21 cellular contexts compared by ENCODE assay signal in the genomic region with DNA sequence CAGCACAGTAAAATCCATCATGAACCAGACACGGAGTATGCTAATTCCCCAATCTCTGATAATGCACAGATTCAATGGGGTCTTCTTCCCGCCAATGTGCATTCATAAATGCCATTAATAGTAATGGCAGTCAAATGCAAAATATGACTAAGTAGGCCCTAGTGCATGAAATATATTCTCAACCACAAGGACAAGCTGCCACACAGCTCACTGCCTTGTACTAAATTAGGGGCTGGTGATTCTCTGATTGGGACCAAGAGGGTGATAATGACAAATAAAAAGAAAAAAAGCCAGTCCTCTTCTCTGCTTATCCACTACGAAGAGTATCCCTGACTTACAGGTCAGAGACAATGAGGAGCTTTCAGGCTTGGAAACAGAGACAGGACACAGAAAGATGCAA.
DNase-seq lines count a peak whose midpoint lies in the region; ATAC-seq, FAIRE-seq and TF ChIP-seq lines count a peak whose summit lies in the region.
"Had no signal": no experiment of that assay in that cellular context is flagged by ENCODE, and none has a peak within 500 bp of the region (broad histone marks: within the 10 kb centered on the region; RNA-seq: fewer than 3 reads in every experiment).

No MANE protein-coding gene starts in this region.

- no peak overlapping the region for H3K14ac ChIP-seq in neuronal stem cell (ENCODE audit: low read length)

- no peak overlapping the region for H3K23ac ChIP-seq in neuronal stem cell (ENCODE audit: low read depth, low read length, poor library complexity)

- H3K18ac ChIP-seq in neuronal stem cell (ENCODE audit: low read length): no peak overlapping the region

- H2BK120ac ChIP-seq in neuronal stem cell (ENCODE audit: low read depth, low read length): no peak overlapping the region

- H3K27me3 ChIP-seq in ectodermal cell (ENCODE audit: control insufficient read depth, insufficient read depth, low read length, poor library complexity, severe bottlenecking) (no peaks in the 10 kb centered on the region), neuronal stem cell (ENCODE audit: control insufficient read depth in 3 of 3, insufficient read depth in 3 of 3, low read depth in 1 of 3, low read length in 3 of 3) (no peaks in the 10 kb centered on the region)
- H3K27me3 ChIP-seq: BE2C, ovary, upper lobe of left lung had no signal

- TF ChIP-seq POLR2A in GM12891 (IDR thresholded peaks at IDR 0.05; ENCODE audit: low read depth, low read length): no peak

- H3K27ac ChIP-seq in ectodermal cell (ENCODE audit: insufficient read depth, low read depth, low read length, poor library complexity, severe bottlenecking) (peak overlapping the region; percentile 52), neuronal stem cell (replicated peaks; ENCODE audit: low read length) (no peak overlapping the region)
- H3K27ac ChIP-seq: left ventricle myocardium inferior, ovary, upper lobe of left lung had no signal

- H3K36me3 ChIP-seq in ectodermal cell (ENCODE audit: control insufficient read depth, insufficient read depth, low read length) (no peaks in the 10 kb centered on the region), neuronal stem cell (replicated peaks in 1 of 2; ENCODE audit: control insufficient read depth in 2 of 2, insufficient read depth in 2 of 2, low read length in 2 of 2) (no peaks in the 10 kb centered on the region)
- H3K36me3 ChIP-seq: BE2C, left ventricle myocardium inferior, ovary, upper lobe of left lung had no signal

- no peak overlapping the region for H4K91ac ChIP-seq in neuronal stem cell (ENCODE audit: low read depth, low read length, poor library complexity)

- no peak overlapping the region for H2AK5ac ChIP-seq in neuronal stem cell (ENCODE audit: low read depth, low read length)

- ATAC-seq in GM19467 (IDR thresholded peaks at IDR 0.05; ENCODE audit: unreplicated experiment): no peak
- ATAC-seq: activated naive CD8-positive, alpha-beta T cell treated with anti-CD3 and anti-CD28 coated beads, Interleukin-2, amount 50 U/mL, for 24 hours; naive thymus-derived CD8-positive, alpha-beta T cell had no signal

- H4K8ac ChIP-seq in neuronal stem cell (ENCODE audit: low read depth, low read length): no peak overlapping the region

- WGBS in ectodermal cell, 2 experiments: 51 to 60% methylated on average over 3 of the region's 3 CpGs
- no CpG with 5 or more reads among the region's 3 CpGs for WGBS in neuronal stem cell (ENCODE audit: extremely low coverage in 2 of 2, insufficient read length in 2 of 2, insufficient replicate concordance in 1 of 2), 2 donors

- H3K79me1 ChIP-seq in neuronal stem cell (ENCODE audit: low read depth, low read length): no peaks in the 10 kb centered on the region

- no peak overlapping the region for H2BK12ac ChIP-seq in neuronal stem cell (ENCODE audit: low read length)

- H3K9me3 ChIP-seq in ectodermal cell (ENCODE audit: control insufficient read depth, low read length): no peaks in the 10 kb centered on the region
- peaks cover 0 to 2% of the 10 kb centered on the region in 2 donors for H3K9me3 ChIP-seq in neuronal stem cell (replicated peaks in 1 of 2; ENCODE audit: control insufficient read depth in 2 of 2, insufficient read depth in 1 of 2, low read depth in 1 of 2, low read length in 2 of 2)
- H3K9me3 ChIP-seq: BE2C, left ventricle myocardium inferior, ovary, upper lobe of left lung had no signal

- H2AFZ ChIP-seq in neuronal stem cell (ENCODE audit: low read length): peak overlapping the region; percentile 25

- H2BK15ac ChIP-seq in neuronal stem cell (ENCODE audit: low read length): no peak overlapping the region

- FAIRE-seq in GM12891 (lab: Jason Lieb, UNC): peak; percentile 78
- FAIRE-seq: endothelial cell of umbilical vein had no signal

- no peak overlapping the region for H3K4me3 ChIP-seq in ectodermal cell (ENCODE audit: insufficient read depth, low read depth, low read length)
- no peak overlapping the region for H3K4me3 ChIP-seq in neuronal stem cell (ENCODE audit: low read length in 2 of 2)
- H3K4me3 ChIP-seq: left ventricle myocardium inferior, ovary, upper lobe of left lung had no signal

- no peak overlapping the region for H3K4me2 ChIP-seq in neuronal stem cell (ENCODE audit: insufficient read depth, low read length, poor library complexity, severe bottlenecking)

- H3K4ac ChIP-seq in neuronal stem cell (ENCODE audit: low read length): no peak overlapping the region

- H3K9ac ChIP-seq in neuronal stem cell (ENCODE audit: low read depth, low read length, poor library complexity): no peak overlapping the region

- H2BK5ac ChIP-seq in neuronal stem cell (ENCODE audit: low read length): no peak overlapping the region

- H3K4me1 ChIP-seq in ectodermal cell (ENCODE audit: control insufficient read depth, insufficient read depth, low read length) (peaks cover 22% of the 10 kb centered on the region), neuronal stem cell (ENCODE audit: control insufficient read depth in 2 of 2, insufficient read depth in 1 of 2, low read depth in 1 of 2, low read length in 2 of 2) (peaks cover 15 to 43% of the 10 kb centered on the region in 2 donors)
- H3K4me1 ChIP-seq: upper lobe of left lung had no signal

- no peak for DNase-seq in GM12891 (ENCODE audit: insufficient read length, low spot score)
- DNase-seq in NAMALWA (ENCODE audit: low spot score): peak; percentile 79
- peak; percentile 15 for DNase-seq in neuronal stem cell (ENCODE audit: low spot score)
- DNase-seq in HuH-7.5 (ENCODE audit: low spot score): no peak
- DNase-seq in GDM1 (lab: John Stamatoyannopoulos, UW): no peak
- no peak for DNase-seq in stimulated activated naive CD4-positive, alpha-beta T cell treated with Interleukin-2 at 50 U/mL for 16 hours (lab: John Stamatoyannopoulos, UW)
- DNase-seq: activated gamma-delta T cell treated with Interleukin-2 at 50 U/mL for 16 hours; activated naive CD8-positive, alpha-beta T cell treated with anti-CD3 and anti-CD28 coated beads, Interleukin-2, amount 50 U/mL, for 24 hours; BE2C; DMS153; islet precursor cell; left ventricle myocardium inferior; naive thymus-derived CD8-positive, alpha-beta T cell; NCI-H2029 treated with DMSO at 0.1 percent for 48 hours; NCI-H345; ovary; substantia nigra; upper lobe of left lung had no signal

TF ChIP-seq in GM12891, 5 proteins besides CTCF, POLR2A, EP300 and RAD21:
- TF ChIP-seq TAF1 (IDR thresholded peaks at IDR 0.05; ENCODE audit: low read depth, low read length): no peak
- no peak for TF ChIP-seq POU2F2 (IDR thresholded peaks at IDR 0.05; ENCODE audit: low read depth, low read length)
- TF ChIP-seq POLR2AphosphoS5 (IDR thresholded peaks at IDR 0.05; ENCODE audit: low read depth, low read length): no peak
- TF ChIP-seq PAX5 (IDR thresholded peaks at IDR 0.05; ENCODE audit: insufficient read depth, low read length, severe bottlenecking): no peak
- no peak for TF ChIP-seq SPI1 (IDR thresholded peaks at IDR 0.05; ENCODE audit: low read depth, low read length)

Comparison
In these comparisons a context has a peak if more than half of its experiments do, and no peak if none do; other contexts are left out.
1. DNase-seq: peak in NAMALWA (single experiment) and neuronal stem cell (single experiment); none in GM12891 (single experiment), HuH-7.5 (single experiment), GDM1 (single experiment) and stimulated activated naive CD4-positive, alpha-beta T cell treated with Interleukin-2 at 50 U/mL for 16 hours (single experiment).